In the genomic region with DNA sequence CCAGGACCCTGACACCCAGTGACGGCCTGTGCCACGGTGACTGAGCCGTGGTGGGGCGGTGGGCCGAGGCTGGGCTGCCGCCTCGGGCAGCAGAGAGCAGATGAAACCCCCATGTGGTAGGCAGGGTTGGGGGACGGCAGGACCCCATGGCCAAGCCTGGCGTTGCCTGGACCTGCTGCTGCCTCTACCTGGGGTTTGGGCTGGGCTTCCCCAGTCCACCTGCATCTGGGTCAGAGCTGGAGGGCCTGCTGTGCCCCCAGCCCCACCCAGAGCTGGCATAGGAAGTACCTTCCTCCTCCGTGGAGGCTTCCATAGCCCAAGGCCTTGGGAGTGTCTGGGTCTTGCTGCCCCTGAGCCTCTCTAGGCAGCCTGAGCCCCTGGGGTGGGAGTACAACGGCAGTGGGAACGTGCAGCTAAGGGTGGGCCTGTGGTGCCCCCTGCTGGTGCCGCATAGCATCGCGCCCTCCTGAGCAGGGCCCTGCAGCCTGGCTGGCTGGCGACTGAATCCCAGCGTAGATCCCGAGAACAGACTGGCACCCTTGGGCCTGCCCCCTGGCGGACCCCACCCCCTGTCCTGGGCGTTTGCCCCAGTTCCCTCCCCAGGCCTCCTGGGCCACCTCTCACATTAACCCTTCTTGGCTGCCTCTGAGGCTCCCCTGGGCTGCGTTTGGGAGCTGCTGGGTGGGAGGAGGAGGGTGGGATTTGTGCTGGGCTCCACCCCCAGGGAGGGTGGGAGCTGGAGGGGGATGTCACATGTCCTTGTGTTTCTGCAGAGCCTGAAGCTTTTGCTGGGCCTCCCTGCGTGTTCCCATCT, we compare ENCODE assay signal across 8 cellular contexts. TPM values are rescaled to one million over a fixed set of nuclear protein-coding genes. Genes with fewer than 3 reads are reported as not detected.
DNase-seq lines count a peak whose midpoint lies in the region; ATAC-seq and TF ChIP-seq lines count a peak whose summit lies in the region.

No MANE protein-coding gene starts in this region.

- TF ChIP-seq CTCF in astrocyte of the cerebellum (IDR thresholded peaks at IDR 0.05; ENCODE audit: low read depth, low read length, missing control alignments) (peak; percentile 94), hepatocyte (IDR thresholded peaks at IDR 0.05; ENCODE audit: poor library complexity) (peak; percentile 98), retinal pigment epithelial cell (conservative IDR thresholded peaks at IDR 0.05; ENCODE audit: low read depth, low read length) (peak; percentile 97)

- H3K27ac ChIP-seq in hepatocyte, result no peak overlapping the region

- no peaks in the 10 kb centered on the region for H3K36me3 ChIP-seq in hepatocyte (replicated peaks; ENCODE audit: insufficient read depth, low read depth)

- in situ Hi-C loops in astrocyte of the cerebellum (cut with HindIII; ENCODE audit: low sequenced_read_pairs), result no loop called here

- ATAC-seq in GM19025 (IDR thresholded peaks at IDR 0.05; ENCODE audit: low read depth, unreplicated experiment) (peak; percentile 58), GM21515 (IDR thresholded peaks at IDR 0.05; ENCODE audit: unreplicated experiment) (no peak)

- H4K20me1 ChIP-seq in hepatocyte (ENCODE audit: insufficient read depth, poor library complexity, severe bottlenecking), result no peaks in the 10 kb centered on the region

- no peak overlapping the region for H2AFZ ChIP-seq in hepatocyte

- no peaks in the 10 kb centered on the region for H3K9me3 ChIP-seq in hepatocyte (ENCODE audit: low read depth)

- no peaks in the 10 kb centered on the region for H3K27me3 ChIP-seq in hepatocyte

- DNase-seq in AG08395 (ENCODE audit: low spot score), result peak; percentile 80
- peak; percentile 73 to 85 (median 82) for DNase-seq in NCI-H1417 (lab: John Stamatoyannopoulos, UW)
- DNase-seq in T1000 (lab: John Stamatoyannopoulos, UW), result peak; percentile 80
- DNase-seq in astrocyte of the cerebellum (ENCODE audit: low read depth), result peak; percentile 48
- DNase-seq in hepatocyte (ENCODE audit: low spot score), result peak; percentile 91
- DNase-seq in retinal pigment epithelial cell (ENCODE audit: low read depth), result peak; percentile 59

- H3K4me2 ChIP-seq in hepatocyte, result peak overlapping the region; percentile 73

- no peaks in the 10 kb centered on the region for H3K79me2 ChIP-seq in hepatocyte

- no peaks in the 10 kb centered on the region for H3K9me2 ChIP-seq in hepatocyte (replicated peaks; ENCODE audit: insufficient read depth)

- peaks cover 13% of the 10 kb centered on the region for H3K4me1 ChIP-seq in hepatocyte (ENCODE audit: insufficient read depth)

- WGBS in hepatocyte (ENCODE audit: low lambda C conversion rate, missing lambda C conversion rate), result 52% methylated on average over 17 of the region's 22 CpGs

- H3K4me3 ChIP-seq in astrocyte of the cerebellum (ENCODE audit: low read depth, low read length) (no peak overlapping the region), hepatocyte (no peak overlapping the region), retinal pigment epithelial cell (ENCODE audit: low read length) (peak overlapping the region; percentile 38)

RNA-seq across cellular contexts. Expression of gene ATP6V0C, which starts 12.6 kb away (rescaled TPM):
- total RNA-seq in hepatocyte, result 81.4 and 89.8 TPM in 2 replicates
- 375 and 385 TPM in 2 replicates for polyA plus RNA-seq in hepatocyte

RNA-seq across cellular contexts. Expression of gene AMDHD2, which starts 19.0 kb away (rescaled TPM):
- total RNA-seq in hepatocyte, result 43.6 and 50.3 TPM in 2 replicates
- polyA plus RNA-seq in hepatocyte, result 70.8 and 77.0 TPM in 2 replicates

RNA-seq across cellular contexts. Expression of gene TBC1D24, which starts 26.2 kb away (rescaled TPM):
- 10.4 and 13.6 TPM in 2 replicates for total RNA-seq in hepatocyte
- 8.3 and 10.9 TPM in 2 replicates for polyA plus RNA-seq in hepatocyte

RNA-seq across cellular contexts. Expression of gene NTN3, which starts 30.0 kb away (rescaled TPM):
- 4.5 and 4.8 TPM in 2 replicates for total RNA-seq in hepatocyte
- 1.1 and 2.4 TPM in 2 replicates for polyA plus RNA-seq in hepatocyte

RNA-seq across cellular contexts. Expression of gene CEMP1, which starts 30.1 kb away (rescaled TPM):
- total RNA-seq in hepatocyte, result not detected in 2 replicates
- 11.1 and 21.6 TPM in 2 replicates for polyA plus RNA-seq in hepatocyte
